Comparison of ENCODE assay signal across 11 cellular contexts in the genomic region with DNA sequence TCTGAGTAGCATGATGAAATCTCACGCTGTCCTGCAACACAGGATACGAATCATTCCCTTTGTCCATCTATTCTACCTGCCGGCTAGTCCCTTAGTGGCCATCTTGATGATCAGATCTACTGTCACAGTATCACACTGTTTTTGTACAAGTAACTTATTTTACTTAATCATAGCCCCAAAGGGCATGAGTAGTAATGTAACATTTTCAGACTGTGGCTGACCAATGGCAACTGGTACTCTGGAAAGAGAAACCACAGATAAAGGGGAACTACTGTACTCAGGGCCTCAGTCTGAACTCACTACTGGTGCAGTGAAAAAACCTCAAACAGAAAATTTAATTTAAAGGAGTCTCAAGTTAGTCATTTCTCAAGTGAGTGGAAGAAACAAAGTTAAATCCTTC.
DNase-seq lines count a peak whose midpoint lies in the region; ATAC-seq and TF ChIP-seq lines count a peak whose summit lies in the region.
"Had no signal": no experiment of that assay in that cellular context is flagged by ENCODE, and none has a peak within 500 bp of the region (broad histone marks: within the 10 kb centered on the region; RNA-seq: fewer than 3 reads in every experiment).

No MANE protein-coding gene starts in this region.

- TF ChIP-seq CTCF in upper lobe of left lung (IDR thresholded peaks at IDR 0.05), result no peak
- TF ChIP-seq CTCF in ascending aorta (IDR thresholded peaks at IDR 0.05), result no peak

- H3K23ac ChIP-seq in mesenchymal stem cell (ENCODE audit: low read length in 2 of 2), result no peak overlapping the region

- 76% methylated on average over 3 of the region's 3 CpGs for WGBS in mesenchymal stem cell
- whole genome bisulfite sequencing in upper lobe of left lung, 2 donors, result 71 to 75% methylated on average over 3 of the region's 3 CpGs

- peak overlapping the region; percentile 44 for H3K9ac ChIP-seq in mesenchymal stem cell (ENCODE audit: low read length)

- no peak overlapping the region for H2AK5ac ChIP-seq in mesenchymal stem cell (ENCODE audit: low read length, severe bottlenecking)

- H3K27ac Mint-ChIP-seq in activated CD4-positive, alpha-beta memory T cell treated with anti-CD3 and anti-CD28 coated beads for 36 hours, result no peak overlapping the region

- no peaks in the 10 kb centered on the region for H3K36me3 Mint-ChIP-seq in activated CD4-positive, alpha-beta memory T cell treated with anti-CD3 and anti-CD28 coated beads for 36 hours

- H3K4me3 Mint-ChIP-seq in activated CD4-positive, alpha-beta memory T cell treated with anti-CD3 and anti-CD28 coated beads for 36 hours, result no peak overlapping the region

- CTCF ChIA-PET in activated CD4-positive, alpha-beta memory T cell treated with anti-CD3 and anti-CD28 coated beads for 36 hours (lab: Charles Lee), result no interaction called here

- H3K27me3 ChIP-seq in mesenchymal stem cell (ENCODE audit: control insufficient read depth in 1 of 2, insufficient read depth in 1 of 2, low read length in 2 of 2), result no peaks in the 10 kb centered on the region
- H3K27me3 ChIP-seq in upper lobe of left lung, result no peaks in the 10 kb centered on the region
- H3K27me3 ChIP-seq in ascending aorta, result no peaks in the 10 kb centered on the region
- H3K27me3 ChIP-seq: vagina had no signal

- POLR2A ChIA-PET in activated CD4-positive, alpha-beta memory T cell treated with anti-CD3 and anti-CD28 coated beads for 36 hours (lab: Charles Lee), result no interaction called here

- H3K27me3 Mint-ChIP-seq in activated CD4-positive, alpha-beta memory T cell treated with anti-CD3 and anti-CD28 coated beads for 36 hours, result peaks cover 10% of the 10 kb centered on the region

- H3K4me2 ChIP-seq in mesenchymal stem cell (ENCODE audit: low read length, poor library complexity, severe bottlenecking), result no peak overlapping the region

- no peak overlapping the region for H3K14ac ChIP-seq in mesenchymal stem cell (ENCODE audit: low read length in 2 of 2)

- H2BK120ac ChIP-seq in mesenchymal stem cell (ENCODE audit: low read depth, low read length), result no peak overlapping the region

- H2BK12ac ChIP-seq in mesenchymal stem cell (ENCODE audit: low read length in 2 of 2), result no peak overlapping the region

- H2AFZ ChIP-seq in mesenchymal stem cell (ENCODE audit: low read depth, low read length), result no peak overlapping the region

- no peak for TF ChIP-seq EP300 in upper lobe of left lung (IDR thresholded peaks at IDR 0.05)

- DNase-seq in mesenchymal stem cell, result no peak
- no peak for DNase-seq in upper lobe of left lung
- no peak for DNase-seq in stimulated activated naive CD4-positive, alpha-beta T cell (lab: John Stamatoyannopoulos, UW)
- DNase-seq in activated CD4-positive, alpha-beta memory T cell treated with anti-CD3 and anti-CD28 coated beads for 36 hours, result no peak
- no peak for DNase-seq in ascending aorta (ENCODE audit: low spot score in 2 of 2)
- DNase-seq: left colon had no signal

- H3K36me3 ChIP-seq in mesenchymal stem cell (ENCODE audit: control insufficient read depth in 1 of 2, insufficient read depth in 2 of 2, low read depth in 1 of 2, low read length in 2 of 2) (no peaks in the 10 kb centered on the region), upper lobe of left lung (no peaks in the 10 kb centered on the region), ascending aorta (no peaks in the 10 kb centered on the region)
- H3K36me3 ChIP-seq: vagina had no signal

- H3K4me3 ChIP-seq in mesenchymal stem cell (ENCODE audit: insufficient read depth in 1 of 2, low read depth in 1 of 2, low read length in 2 of 2) (no peak overlapping the region), upper lobe of left lung (no peak overlapping the region), ascending aorta (no peak overlapping the region)
- H3K4me3 ChIP-seq: K562, vagina had no signal

- TF ChIP-seq POLR2A in upper lobe of left lung (IDR thresholded peaks at IDR 0.05), result no peak

- no peaks in the 10 kb centered on the region for H3K4me1 ChIP-seq in mesenchymal stem cell (ENCODE audit: control insufficient read depth, insufficient read depth, low read depth, low read length)
- no peaks in the 10 kb centered on the region for H3K4me1 ChIP-seq in upper lobe of left lung
- H3K4me1 ChIP-seq in ascending aorta, result no peaks in the 10 kb centered on the region
- H3K4me1 ChIP-seq: vagina had no signal

- ATAC-seq in GM18909 (IDR thresholded peaks at IDR 0.05; ENCODE audit: poor library complexity, unreplicated experiment) (peak; percentile 98), HG02571 (IDR thresholded peaks at IDR 0.05; ENCODE audit: unreplicated experiment) (peak; percentile 96), HG03565 (IDR thresholded peaks at IDR 0.05; ENCODE audit: unreplicated experiment) (peak; percentile 98), upper lobe of left lung (ENCODE audit: low FRiP score in 2 of 2) (no peak)
- ATAC-seq: K562, left colon had no signal

- H3K4ac ChIP-seq in mesenchymal stem cell (ENCODE audit: low read depth in 1 of 2, low read length in 2 of 2), result no peak overlapping the region

- H4K91ac ChIP-seq in mesenchymal stem cell (ENCODE audit: low read length), result no peak overlapping the region

- no peaks in the 10 kb centered on the region for H3K4me1 Mint-ChIP-seq in activated CD4-positive, alpha-beta memory T cell treated with anti-CD3 and anti-CD28 coated beads for 36 hours (ENCODE audit: low read depth)

- no peaks in the 10 kb centered on the region for H3K79me1 ChIP-seq in mesenchymal stem cell (replicated peaks; ENCODE audit: low read length, poor library complexity, severe bottlenecking)

- H2BK5ac ChIP-seq in mesenchymal stem cell (ENCODE audit: low read depth, low read length, poor library complexity, severe bottlenecking), result no peak overlapping the region

- no peaks in the 10 kb centered on the region for H3K9me3 Mint-ChIP-seq in activated CD4-positive, alpha-beta memory T cell treated with anti-CD3 and anti-CD28 coated beads for 36 hours

- no peak overlapping the region for H4K8ac ChIP-seq in mesenchymal stem cell (ENCODE audit: low read length)

- no peak overlapping the region for H3K27ac ChIP-seq in mesenchymal stem cell (ENCODE audit: low read length, poor library complexity, severe bottlenecking)
- no peak overlapping the region for H3K27ac ChIP-seq in upper lobe of left lung
- H3K27ac ChIP-seq in ascending aorta, result no peak overlapping the region
- H3K27ac ChIP-seq: vagina had no signal

- no peak overlapping the region for H2BK15ac ChIP-seq in mesenchymal stem cell (ENCODE audit: low read depth, poor library complexity, severe bottlenecking)

- intact Hi-C loops in activated CD4-positive, alpha-beta memory T cell treated with anti-CD3 and anti-CD28 coated beads for 36 hours (cut with micrococcal nuclease), result no loop called here
- intact Hi-C loops in ascending aorta (cut with DNase I), result no loop called here

- no peak overlapping the region for H3K18ac ChIP-seq in mesenchymal stem cell (ENCODE audit: low read depth in 1 of 2, low read length in 2 of 2)

- H3K9me3 ChIP-seq in mesenchymal stem cell (ENCODE audit: control insufficient read depth, low read length) (no peaks in the 10 kb centered on the region), upper lobe of left lung (no peaks in the 10 kb centered on the region), ascending aorta (no peaks in the 10 kb centered on the region)
- H3K9me3 ChIP-seq: vagina had no signal

Comparison
In these comparisons a context has a peak if more than half of its experiments do, and no peak if none do; other contexts are left out.
1. ATAC-seq: peak in GM18909 (single experiment), HG02571 (single experiment) and HG03565 (single experiment); none in upper lobe of left lung (0 of 2).